Comparison of ENCODE assay signal across 1 cellular context in the genomic region with DNA sequence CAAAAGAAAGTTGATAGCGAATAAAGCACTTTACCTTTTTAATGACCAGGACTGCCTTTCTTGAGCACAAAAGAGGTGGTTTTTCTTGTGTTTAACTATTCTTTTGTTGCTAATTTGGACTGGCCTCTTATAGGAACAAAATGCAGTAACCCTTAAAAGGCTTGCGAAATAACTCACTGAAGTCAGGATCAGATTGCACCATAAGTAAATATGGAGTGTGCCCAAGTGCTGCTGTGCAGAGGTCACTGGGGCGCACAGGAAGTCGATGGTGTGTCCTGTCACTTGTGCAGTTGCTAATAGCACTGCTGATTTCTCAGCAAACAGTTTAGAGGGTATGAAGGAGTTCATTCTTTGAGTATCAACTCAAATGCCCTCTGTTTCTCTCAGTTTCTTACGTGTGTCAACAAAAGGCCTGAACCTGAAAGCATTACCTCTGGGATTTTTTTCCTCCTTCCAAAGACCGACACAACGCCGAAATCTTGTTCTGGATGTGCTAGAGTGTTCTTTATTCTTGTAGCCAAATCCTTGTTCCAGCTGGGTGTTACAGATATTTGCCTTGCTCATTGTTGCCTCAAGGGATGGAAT.
A peak's percentile ranks its signal among the peaks of the same experiment; 100 is the strongest.
TF ChIP-seq lines count a peak whose summit lies in the region.

No MANE protein-coding gene starts in this region.

TF ChIP-seq in HepG2, 621 proteins besides CTCF, POLR2A, EP300 and RAD21 (continued from another document and continues in another):
- TF ChIP-seq, protein P1, sequence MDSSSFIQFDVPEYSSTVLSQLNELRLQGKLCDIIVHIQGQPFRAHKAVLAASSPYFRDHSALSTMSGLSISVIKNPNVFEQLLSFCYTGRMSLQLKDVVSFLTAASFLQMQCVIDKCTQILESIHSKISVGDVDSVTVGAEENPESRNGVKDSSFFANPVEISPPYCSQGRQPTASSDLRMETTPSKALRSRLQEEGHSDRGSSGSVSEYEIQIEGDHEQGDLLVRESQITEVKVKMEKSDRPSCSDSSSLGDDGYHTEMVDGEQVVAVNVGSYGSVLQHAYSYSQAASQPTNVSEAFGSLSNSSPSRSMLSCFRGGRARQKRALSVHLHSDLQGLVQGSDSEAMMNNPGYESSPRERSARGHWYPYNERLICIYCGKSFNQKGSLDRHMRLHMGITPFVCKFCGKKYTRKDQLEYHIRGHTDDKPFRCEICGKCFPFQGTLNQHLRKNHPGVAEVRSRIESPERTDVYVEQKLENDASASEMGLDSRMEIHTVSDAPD (CRISPR knock-in tag; IDR thresholded peaks at IDR 0.05), result peak; percentile 55; the same call in 1 of the 2 replicates
- no peak for TF ChIP-seq ZNF256 (CRISPR knock-in tag; conservative IDR thresholded peaks at IDR 0.05)
- TF ChIP-seq ZC3H4 (CRISPR knock-in tag; IDR thresholded peaks at IDR 0.05; ENCODE audit: borderline replicate concordance), result no peak
- peak; percentile 90 for TF ChIP-seq FOSL2 (CRISPR knock-in tag; IDR thresholded peaks at IDR 0.05)
- peak; percentile 73 for TF ChIP-seq LCORL (IDR thresholded peaks at IDR 0.05)
- TF ChIP-seq LCORL (CRISPR knock-in tag; IDR thresholded peaks at IDR 0.05), result peak; percentile 97
- peak; percentile 94 for TF ChIP-seq PHF5A (CRISPR knock-in tag; IDR thresholded peaks at IDR 0.05; ENCODE audit: low read depth, unreplicated experiment)
- TF ChIP-seq ZNF3 (CRISPR knock-in tag; IDR thresholded peaks at IDR 0.05), result no peak
- TF ChIP-seq, protein P2, sequence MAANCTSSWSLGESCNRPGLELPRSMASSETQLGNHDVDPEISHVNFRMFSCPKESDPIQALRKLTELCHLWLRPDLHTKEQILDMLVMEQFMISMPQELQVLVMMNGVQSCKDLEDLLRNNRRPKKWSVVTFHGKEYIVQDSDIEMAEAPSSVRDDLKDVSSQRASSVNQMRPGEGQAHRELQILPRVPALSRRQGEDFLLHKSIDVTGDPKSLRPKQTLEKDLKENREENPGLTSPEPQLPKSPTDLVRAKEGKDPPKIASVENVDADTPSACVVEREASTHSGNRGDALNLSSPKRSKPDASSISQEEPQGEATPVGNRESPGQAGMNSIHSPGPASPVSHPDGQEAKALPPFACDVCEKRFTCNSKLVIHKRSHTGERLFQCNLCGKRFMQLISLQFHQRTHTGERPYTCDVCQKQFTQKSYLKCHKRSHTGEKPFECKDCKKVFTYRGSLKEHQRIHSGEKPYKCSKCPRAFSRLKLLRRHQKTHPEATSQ (CRISPR knock-in tag; IDR thresholded peaks at IDR 0.05; ENCODE audit: borderline replicate concordance), result peak; percentile 81; the same call in 1 of the 2 replicates
- TF ChIP-seq, protein P3, sequence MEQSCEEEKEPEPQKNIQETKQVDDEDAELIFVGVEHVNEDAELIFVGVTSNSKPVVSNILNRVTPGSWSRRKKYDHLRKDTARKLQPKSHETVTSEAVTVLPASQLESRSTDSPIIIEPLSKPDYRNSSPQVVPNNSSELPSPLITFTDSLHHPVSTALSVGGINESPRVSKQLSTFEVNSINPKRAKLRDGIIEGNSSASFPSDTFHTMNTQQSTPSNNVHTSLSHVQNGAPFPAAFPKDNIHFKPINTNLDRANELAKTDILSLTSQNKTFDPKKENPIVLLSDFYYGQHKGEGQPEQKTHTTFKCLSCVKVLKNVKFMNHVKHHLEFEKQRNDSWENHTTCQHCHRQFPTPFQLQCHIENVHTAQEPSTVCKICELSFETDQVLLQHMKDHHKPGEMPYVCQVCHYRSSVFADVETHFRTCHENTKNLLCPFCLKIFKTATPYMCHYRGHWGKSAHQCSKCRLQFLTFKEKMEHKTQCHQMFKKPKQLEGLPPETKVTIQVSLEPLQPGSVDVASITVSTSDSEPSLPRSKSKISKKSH (CRISPR knock-in tag; IDR thresholded peaks at IDR 0.05; ENCODE audit: borderline replicate concordance), result no peak
- no peak; the same call in 1 of the 2 replicates for TF ChIP-seq TAF1 (CRISPR knock-in tag; IDR thresholded peaks at IDR 0.05)
- no peak for TF ChIP-seq RORA (CRISPR knock-in tag; IDR thresholded peaks at IDR 0.05)
- TF ChIP-seq, protein P4, sequence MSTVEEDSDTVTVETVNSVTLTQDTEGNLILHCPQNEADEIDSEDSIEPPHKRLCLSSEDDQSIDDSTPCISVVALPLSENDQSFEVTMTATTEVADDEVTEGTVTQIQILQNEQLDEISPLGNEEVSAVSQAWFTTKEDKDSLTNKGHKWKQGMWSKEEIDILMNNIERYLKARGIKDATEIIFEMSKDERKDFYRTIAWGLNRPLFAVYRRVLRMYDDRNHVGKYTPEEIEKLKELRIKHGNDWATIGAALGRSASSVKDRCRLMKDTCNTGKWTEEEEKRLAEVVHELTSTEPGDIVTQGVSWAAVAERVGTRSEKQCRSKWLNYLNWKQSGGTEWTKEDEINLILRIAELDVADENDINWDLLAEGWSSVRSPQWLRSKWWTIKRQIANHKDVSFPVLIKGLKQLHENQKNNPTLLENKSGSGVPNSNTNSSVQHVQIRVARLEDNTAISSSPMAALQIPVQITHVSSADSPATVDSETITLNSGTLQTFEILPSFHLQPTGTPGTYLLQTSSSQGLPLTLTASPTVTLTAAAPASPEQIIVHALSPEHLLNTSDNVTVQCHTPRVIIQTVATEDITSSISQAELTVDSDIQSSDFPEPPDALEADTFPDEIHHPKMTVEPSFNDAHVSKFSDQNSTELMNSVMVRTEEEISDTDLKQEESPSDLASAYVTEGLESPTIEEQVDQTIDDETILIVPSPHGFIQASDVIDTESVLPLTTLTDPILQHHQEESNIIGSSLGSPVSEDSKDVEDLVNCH (CRISPR knock-in tag; IDR thresholded peaks at IDR 0.05), result no peak
- TF ChIP-seq YY1 (IDR thresholded peaks at IDR 0.05; ENCODE audit: insufficient read depth, insufficient replicate concordance, low read depth, low read length), result peak; percentile 29
- TF ChIP-seq ZBTB21 (CRISPR knock-in tag; IDR thresholded peaks at IDR 0.05), result 0 out of 2 replicates have a peak, but pooled peaks have one; percentile 66
- no peak for TF ChIP-seq PCBP2 (optimal IDR thresholded peaks at IDR 0.05; ENCODE audit: low read depth, low read length, poor library complexity, severe bottlenecking)
- TF ChIP-seq, protein P5, sequence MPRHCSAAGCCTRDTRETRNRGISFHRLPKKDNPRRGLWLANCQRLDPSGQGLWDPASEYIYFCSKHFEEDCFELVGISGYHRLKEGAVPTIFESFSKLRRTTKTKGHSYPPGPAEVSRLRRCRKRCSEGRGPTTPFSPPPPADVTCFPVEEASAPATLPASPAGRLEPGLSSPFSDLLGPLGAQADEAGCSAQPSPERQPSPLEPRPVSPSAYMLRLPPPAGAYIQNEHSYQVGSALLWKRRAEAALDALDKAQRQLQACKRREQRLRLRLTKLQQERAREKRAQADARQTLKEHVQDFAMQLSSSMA (CRISPR knock-in tag; IDR thresholded peaks at IDR 0.05), result no peak
- TF ChIP-seq, protein P6, sequence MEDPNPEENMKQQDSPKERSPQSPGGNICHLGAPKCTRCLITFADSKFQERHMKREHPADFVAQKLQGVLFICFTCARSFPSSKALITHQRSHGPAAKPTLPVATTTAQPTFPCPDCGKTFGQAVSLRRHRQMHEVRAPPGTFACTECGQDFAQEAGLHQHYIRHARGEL (CRISPR knock-in tag; IDR thresholded peaks at IDR 0.05), result no peak
- TF ChIP-seq AKAP8 (CRISPR knock-in tag; IDR thresholded peaks at IDR 0.05), result peak; percentile 90; the same call in 1 of the 2 replicates
- peak; percentile 81; the same call in 1 of the 2 replicates for TF ChIP-seq ZNF350 (CRISPR knock-in tag; IDR thresholded peaks at IDR 0.05; ENCODE audit: borderline replicate concordance, low read depth)
- TF ChIP-seq, protein P7, sequence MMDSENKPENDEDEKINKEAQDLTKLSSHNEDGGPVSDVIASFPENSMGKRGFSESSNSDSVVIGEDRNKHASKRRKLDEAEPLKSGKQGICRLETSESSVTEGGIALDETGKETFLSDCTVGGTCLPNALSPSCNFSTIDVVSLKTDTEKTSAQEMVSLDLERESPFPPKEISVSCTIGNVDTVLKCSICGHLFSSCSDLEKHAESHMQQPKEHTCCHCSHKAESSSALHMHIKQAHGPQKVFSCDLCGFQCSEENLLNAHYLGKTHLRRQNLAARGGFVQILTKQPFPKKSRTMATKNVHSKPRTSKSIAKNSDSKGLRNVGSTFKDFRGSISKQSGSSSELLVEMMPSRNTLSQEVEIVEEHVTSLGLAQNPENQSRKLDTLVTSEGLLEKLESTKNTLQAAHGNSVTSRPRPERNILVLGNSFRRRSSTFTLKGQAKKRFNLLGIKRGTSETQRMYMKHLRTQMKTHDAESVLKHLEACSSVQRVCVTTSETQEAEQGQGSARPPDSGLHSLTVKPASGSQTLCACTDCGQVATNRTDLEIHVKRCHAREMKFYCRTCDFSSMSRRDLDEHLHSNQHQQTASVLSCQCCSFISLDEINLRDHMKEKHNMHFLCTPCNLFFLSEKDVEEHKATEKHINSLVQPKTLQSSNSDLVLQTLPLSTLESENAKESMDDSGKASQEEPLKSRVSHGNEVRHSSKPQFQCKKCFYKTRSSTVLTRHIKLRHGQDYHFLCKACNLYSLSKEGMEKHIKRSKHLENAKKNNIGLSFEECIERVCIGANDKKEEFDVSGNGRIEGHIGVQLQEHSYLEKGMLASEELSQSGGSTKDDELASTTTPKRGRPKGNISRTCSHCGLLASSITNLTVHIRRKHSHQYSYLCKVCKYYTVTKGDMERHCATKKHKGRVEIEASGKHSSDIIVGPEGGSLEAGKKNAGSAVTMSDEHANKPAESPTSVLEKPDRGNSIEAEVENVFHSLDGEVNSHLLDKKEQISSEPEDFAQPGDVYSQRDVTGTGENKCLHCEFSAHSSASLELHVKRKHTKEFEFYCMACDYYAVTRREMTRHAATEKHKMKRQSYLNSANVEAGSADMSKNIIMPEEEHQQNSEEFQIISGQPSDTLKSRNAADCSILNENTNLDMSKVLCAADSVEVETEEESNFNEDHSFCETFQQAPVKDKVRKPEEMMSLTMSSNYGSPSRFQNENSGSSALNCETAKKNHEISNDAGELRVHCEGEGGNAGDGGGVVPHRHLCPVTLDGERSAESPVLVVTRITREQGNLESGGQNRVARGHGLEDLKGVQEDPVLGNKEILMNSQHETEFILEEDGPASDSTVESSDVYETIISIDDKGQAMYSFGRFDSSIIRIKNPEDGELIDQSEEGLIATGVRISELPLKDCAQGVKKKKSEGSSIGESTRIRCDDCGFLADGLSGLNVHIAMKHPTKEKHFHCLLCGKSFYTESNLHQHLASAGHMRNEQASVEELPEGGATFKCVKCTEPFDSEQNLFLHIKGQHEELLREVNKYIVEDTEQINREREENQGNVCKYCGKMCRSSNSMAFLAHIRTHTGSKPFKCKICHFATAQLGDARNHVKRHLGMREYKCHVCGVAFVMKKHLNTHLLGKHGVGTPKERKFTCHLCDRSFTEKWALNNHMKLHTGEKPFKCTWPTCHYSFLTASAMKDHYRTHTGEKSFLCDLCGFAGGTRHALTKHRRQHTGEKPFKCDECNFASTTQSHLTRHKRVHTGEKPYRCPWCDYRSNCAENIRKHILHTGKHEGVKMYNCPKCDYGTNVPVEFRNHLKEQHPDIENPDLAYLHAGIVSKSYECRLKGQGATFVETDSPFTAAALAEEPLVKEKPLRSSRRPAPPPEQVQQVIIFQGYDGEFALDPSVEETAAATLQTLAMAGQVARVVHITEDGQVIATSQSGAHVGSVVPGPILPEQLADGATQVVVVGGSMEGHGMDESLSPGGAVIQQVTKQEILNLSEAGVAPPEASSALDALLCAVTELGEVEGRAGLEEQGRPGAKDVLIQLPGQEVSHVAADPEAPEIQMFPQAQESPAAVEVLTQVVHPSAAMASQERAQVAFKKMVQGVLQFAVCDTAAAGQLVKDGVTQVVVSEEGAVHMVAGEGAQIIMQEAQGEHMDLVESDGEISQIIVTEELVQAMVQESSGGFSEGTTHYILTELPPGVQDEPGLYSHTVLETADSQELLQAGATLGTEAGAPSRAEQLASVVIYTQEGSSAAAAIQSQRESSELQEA (CRISPR knock-in tag; IDR thresholded peaks at IDR 0.05; ENCODE audit: not compliant biosample characterization), result no peak
- TF ChIP-seq, protein P8, sequence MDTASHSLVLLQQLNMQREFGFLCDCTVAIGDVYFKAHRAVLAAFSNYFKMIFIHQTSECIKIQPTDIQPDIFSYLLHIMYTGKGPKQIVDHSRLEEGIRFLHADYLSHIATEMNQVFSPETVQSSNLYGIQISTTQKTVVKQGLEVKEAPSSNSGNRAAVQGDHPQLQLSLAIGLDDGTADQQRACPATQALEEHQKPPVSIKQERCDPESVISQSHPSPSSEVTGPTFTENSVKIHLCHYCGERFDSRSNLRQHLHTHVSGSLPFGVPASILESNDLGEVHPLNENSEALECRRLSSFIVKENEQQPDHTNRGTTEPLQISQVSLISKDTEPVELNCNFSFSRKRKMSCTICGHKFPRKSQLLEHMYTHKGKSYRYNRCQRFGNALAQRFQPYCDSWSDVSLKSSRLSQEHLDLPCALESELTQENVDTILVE (CRISPR knock-in tag; IDR thresholded peaks at IDR 0.05), result peak; percentile 92; the same call in 1 of the 2 replicates
- TF ChIP-seq, protein P9, sequence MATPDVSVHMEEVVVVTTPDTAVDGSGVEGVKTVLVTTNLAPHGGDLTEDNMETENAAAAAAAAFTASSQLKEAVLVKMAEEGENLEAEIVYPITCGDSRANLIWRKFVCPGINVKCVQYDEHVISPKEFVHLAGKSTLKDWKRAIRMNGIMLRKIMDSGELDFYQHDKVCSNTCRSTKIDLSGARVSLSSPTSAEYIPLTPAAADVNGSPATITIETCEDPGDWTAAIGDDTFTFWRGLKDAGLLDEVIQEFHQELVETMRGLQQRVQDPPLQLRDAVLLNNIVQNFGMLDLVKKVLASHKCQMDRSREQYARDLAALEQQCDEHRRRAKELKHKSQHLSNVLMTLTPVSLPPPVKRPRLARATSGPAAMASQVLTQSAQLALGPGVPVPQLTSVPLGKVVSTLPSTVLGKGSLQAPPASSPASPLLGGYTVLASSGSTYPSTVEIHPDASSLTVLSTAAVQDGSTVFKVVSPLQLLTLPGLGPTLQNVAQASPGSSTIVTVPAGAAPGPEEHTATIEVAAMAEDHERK (CRISPR knock-in tag; IDR thresholded peaks at IDR 0.05; ENCODE audit: low read depth), result peak; percentile 41; the same call in 1 of the 2 replicates
- peak; percentile 57 for TF ChIP-seq TCF7L2 (IDR thresholded peaks at IDR 0.05; ENCODE audit: low read depth, low read length)
- TF ChIP-seq, protein P10, sequence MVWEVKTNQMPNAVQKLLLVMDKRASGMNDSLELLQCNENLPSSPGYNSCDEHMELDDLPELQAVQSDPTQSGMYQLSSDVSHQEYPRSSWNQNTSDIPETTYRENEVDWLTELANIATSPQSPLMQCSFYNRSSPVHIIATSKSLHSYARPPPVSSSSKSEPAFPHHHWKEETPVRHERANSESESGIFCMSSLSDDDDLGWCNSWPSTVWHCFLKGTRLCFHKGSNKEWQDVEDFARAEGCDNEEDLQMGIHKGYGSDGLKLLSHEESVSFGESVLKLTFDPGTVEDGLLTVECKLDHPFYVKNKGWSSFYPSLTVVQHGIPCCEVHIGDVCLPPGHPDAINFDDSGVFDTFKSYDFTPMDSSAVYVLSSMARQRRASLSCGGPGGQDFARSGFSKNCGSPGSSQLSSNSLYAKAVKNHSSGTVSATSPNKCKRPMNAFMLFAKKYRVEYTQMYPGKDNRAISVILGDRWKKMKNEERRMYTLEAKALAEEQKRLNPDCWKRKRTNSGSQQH (CRISPR knock-in tag; IDR thresholded peaks at IDR 0.05; ENCODE audit: low read depth), result peak; percentile 82
